In the genomic region with DNA sequence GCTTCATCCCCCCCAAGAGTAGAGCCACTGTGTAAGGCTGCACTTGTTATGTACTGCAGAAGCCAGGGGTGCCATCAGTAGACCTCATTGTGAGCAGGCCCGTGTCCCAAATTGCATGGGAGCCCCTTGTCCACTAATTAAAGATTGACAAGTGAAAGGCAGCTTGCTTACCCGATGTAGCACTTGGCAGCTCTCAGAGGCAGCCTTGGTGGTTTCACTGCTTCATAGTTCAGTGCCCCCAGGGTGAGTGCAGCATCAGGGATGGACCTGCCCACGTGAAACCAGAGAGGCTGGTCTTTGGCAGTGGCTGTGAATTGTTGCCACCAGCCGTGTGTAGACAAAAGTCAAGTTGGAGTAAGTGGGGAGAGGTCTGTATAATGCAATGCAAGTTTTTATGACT, we compare ENCODE assay signal across 11 cellular contexts.
DNase-seq lines count a peak whose midpoint lies in the region; ATAC-seq lines count a peak whose summit lies in the region.
"Had no signal": no experiment of that assay in that cellular context is flagged by ENCODE, and none has a peak within 500 bp of the region (broad histone marks: within the 10 kb centered on the region; RNA-seq: fewer than 3 reads in every experiment).

No MANE protein-coding gene starts in this region.

- ATAC-seq in GM19372 (IDR thresholded peaks at IDR 0.05; ENCODE audit: low read depth, unreplicated experiment) = peak; percentile 66
- peak; percentile 81 for ATAC-seq in HG02759 (IDR thresholded peaks at IDR 0.05; ENCODE audit: unreplicated experiment)
- peak; percentile 86 for ATAC-seq in stimulated activated memory B cell treated with anti-CD40 and anti-IgM and Interleukin-4, amounts not matched to agents 10 μg/mL and 1 μg/mL and 100 μg/mL, for 72 hours
- ATAC-seq: activated CD4-positive, CD25-positive, alpha-beta regulatory T cell treated with anti-CD3 and anti-CD28 coated beads, Interleukin-2, amount 50 U/mL, for 24 hours; activated naive CD8-positive, alpha-beta T cell treated with anti-CD3 and anti-CD28 coated beads, Interleukin-2, amount 50 U/mL, for 24 hours; psoas muscle had no signal

- no peak overlapping the region for H3K27ac Mint-ChIP-seq in stimulated activated memory B cell treated with anti-CD40 and anti-IgM and Interleukin-4, amounts not matched to agents 10 μg/mL and 1 μg/mL and 100 μg/mL, for 72 hours
- H3K27ac Mint-ChIP-seq: activated naive CD8-positive, alpha-beta T cell treated with anti-CD3 and anti-CD28 coated beads, Interleukin-2, amount 50 U/mL, for 24 hours had no signal

- H3K36me3 Mint-ChIP-seq in stimulated activated memory B cell treated with anti-CD40 and anti-IgM and Interleukin-4, amounts not matched to agents 10 μg/mL and 1 μg/mL and 100 μg/mL, for 72 hours = peaks cover 30% of the 10 kb centered on the region

- no peaks in the 10 kb centered on the region for H3K27me3 Mint-ChIP-seq in stimulated activated memory B cell treated with anti-CD40 and anti-IgM and Interleukin-4, amounts not matched to agents 10 μg/mL and 1 μg/mL and 100 μg/mL, for 72 hours
- H3K27me3 Mint-ChIP-seq: activated naive CD8-positive, alpha-beta T cell treated with anti-CD3 and anti-CD28 coated beads, Interleukin-2, amount 50 U/mL, for 24 hours had no signal

- H3K4me1 Mint-ChIP-seq in stimulated activated memory B cell treated with anti-CD40 and anti-IgM and Interleukin-4, amounts not matched to agents 10 μg/mL and 1 μg/mL and 100 μg/mL, for 72 hours = peaks cover 30% of the 10 kb centered on the region

- no peak overlapping the region for H3K4me3 Mint-ChIP-seq in stimulated activated memory B cell treated with anti-CD40 and anti-IgM and Interleukin-4, amounts not matched to agents 10 μg/mL and 1 μg/mL and 100 μg/mL, for 72 hours
- H3K4me3 Mint-ChIP-seq: activated naive CD8-positive, alpha-beta T cell treated with anti-CD3 and anti-CD28 coated beads, Interleukin-2, amount 50 U/mL, for 24 hours had no signal

- no peaks in the 10 kb centered on the region for H3K9me3 Mint-ChIP-seq in stimulated activated memory B cell treated with anti-CD40 and anti-IgM and Interleukin-4, amounts not matched to agents 10 μg/mL and 1 μg/mL and 100 μg/mL, for 72 hours
- H3K9me3 Mint-ChIP-seq: activated naive CD8-positive, alpha-beta T cell treated with anti-CD3 and anti-CD28 coated beads, Interleukin-2, amount 50 U/mL, for 24 hours had no signal

- DNase-seq in NCI-H69 (lab: John Stamatoyannopoulos, UW) = peak; percentile 29
- no peak for DNase-seq in activated CD8-positive, alpha-beta memory T cell treated with anti-CD3 and anti-CD28 coated beads for 24 hours
- DNase-seq in stimulated activated CD4-positive, alpha-beta T cell treated with anti-CD3 and anti-CD28 coated beads, Interleukin-12 subunit alpha, Interleukin-12 subunit beta, amount 100 ng/mL, for 4 hours = no peak
- DNase-seq in hepatic stellate cell (ENCODE audit: low spot score) = no peak
- DNase-seq: activated naive CD8-positive, alpha-beta T cell treated with anti-CD3 and anti-CD28 coated beads, Interleukin-2, amount 50 U/mL, for 24 hours; NCI-H1417 treated with DMSO at 0.1 percent for 48 hours; psoas muscle had no signal
